Comparison of ENCODE assay signal across 2 cellular contexts in genomic region chr6:155492061-155492735, GRCh38.
TF ChIP-seq lines count a peak whose summit lies in the region.

No MANE protein-coding gene starts in this region.

TF ChIP-seq in IMR-90, 13 proteins besides CTCF, POLR2A, EP300 and RAD21:
- TF ChIP-seq SMC3 (IDR thresholded peaks at IDR 0.05; ENCODE audit: low read depth, low read length) = no peak
- TF ChIP-seq MXI1 (IDR thresholded peaks at IDR 0.05; ENCODE audit: borderline replicate concordance, low read depth, low read length) = no peak
- no peak for TF ChIP-seq NFE2L2 (IDR thresholded peaks at IDR 0.05; ENCODE audit: low read depth, low read length)
- no peak for TF ChIP-seq CEBPB (IDR thresholded peaks at IDR 0.05; ENCODE audit: low read depth, low read length)
- TF ChIP-seq RCOR1 (IDR thresholded peaks at IDR 0.05; ENCODE audit: insufficient replicate concordance, low read length) = no peak
- TF ChIP-seq FOS (IDR thresholded peaks at IDR 0.05; ENCODE audit: low read depth, low read length) = no peak
- TF ChIP-seq USF2 (IDR thresholded peaks at IDR 0.05; ENCODE audit: low read depth, low read length) = no peak
- TF ChIP-seq MAFK (IDR thresholded peaks at IDR 0.05; ENCODE audit: low read depth, low read length) = no peak
- TF ChIP-seq CHD1 (IDR thresholded peaks at IDR 0.05; ENCODE audit: low read depth, low read length) = no peak
TF ChIP-seq in IMR-90: peak in this region for 0.

TF ChIP-seq in H1, 55 proteins besides CTCF, POLR2A, EP300 and RAD21:
- TF ChIP-seq TCF12 (IDR thresholded peaks at IDR 0.05; ENCODE audit: low read depth, low read length) = no peak
- no peak for TF ChIP-seq POLR2AphosphoS5 (IDR thresholded peaks at IDR 0.05; ENCODE audit: low read depth, low read length)
- no peak for TF ChIP-seq EGR1 (IDR thresholded peaks at IDR 0.05; ENCODE audit: borderline replicate concordance, low read depth, low read length)
- no peak for TF ChIP-seq SIN3A (conservative IDR thresholded peaks at IDR 0.05 in 1 of 2, IDR thresholded peaks at IDR 0.05 in 1 of 2; ENCODE audit: low read depth in 1 of 2, low read length in 2 of 2)
- TF ChIP-seq HDAC6 (IDR thresholded peaks at IDR 0.05; ENCODE audit: low read depth, low read length) = no peak
- TF ChIP-seq HDAC2 (IDR thresholded peaks at IDR 0.05; ENCODE audit: borderline replicate concordance in 1 of 2, low read depth in 2 of 2, low read length in 2 of 2) = no peak
- no peak for TF ChIP-seq SAP30 (IDR thresholded peaks at IDR 0.05; ENCODE audit: insufficient read depth, insufficient replicate concordance, low read length)
- TF ChIP-seq CREB1 (IDR thresholded peaks at IDR 0.05) = no peak
